Comparison of ENCODE assay signal across 13 cellular contexts in genomic region chr10:71076473-71077142, GRCh38.
DNase-seq lines count a peak whose midpoint lies in the region; ATAC-seq and TF ChIP-seq lines count a peak whose summit lies in the region.
"Had no signal": no experiment of that assay in that cellular context is flagged by ENCODE, and none has a peak within 500 bp of the region (broad histone marks: within the 10 kb centered on the region; RNA-seq: fewer than 3 reads in every experiment).

No MANE protein-coding gene starts in this region.

- H3K36me3 Mint-ChIP-seq in CD8-positive, alpha-beta memory T cell: no peaks in the 10 kb centered on the region
- H3K36me3 Mint-ChIP-seq: stimulated activated naive B cell treated with anti-CD40 and anti-IgM and Interleukin-4, amounts not matched to agents 10 μg/mL and 1 μg/mL and 100 μg/mL, for 72 hours had no signal

- H3K27ac ChIP-seq in esophagus muscularis mucosa (replicated peaks in 1 of 4): no peak overlapping the region
- no peak overlapping the region for H3K27ac ChIP-seq in CD8-positive, alpha-beta memory T cell (ENCODE audit: low read depth, low read length)
- H3K27ac ChIP-seq: adrenal gland had no signal

- CTCF ChIA-PET in CD8-positive, alpha-beta memory T cell (lab: Charles Lee): no interaction called here

- no peaks in the 10 kb centered on the region for H3K9me3 ChIP-seq in esophagus muscularis mucosa
- H3K9me3 ChIP-seq in CD8-positive, alpha-beta memory T cell (ENCODE audit: low read length): no peaks in the 10 kb centered on the region
- H3K9me3 ChIP-seq: adrenal gland, mucosa of descending colon had no signal

- H3K9me3 Mint-ChIP-seq in CD8-positive, alpha-beta memory T cell: no peaks in the 10 kb centered on the region
- H3K9me3 Mint-ChIP-seq: stimulated activated naive B cell treated with anti-CD40 and anti-IgM and Interleukin-4, amounts not matched to agents 10 μg/mL and 1 μg/mL and 100 μg/mL, for 72 hours; T-helper 1 cell treated with Interleukin-12 subunit alpha and Interleukin-12 subunit beta and Interleukin-4 antibody, amounts not matched to agents 30 μg/mL and 1 μg/mL, for 36 hours had no signal

- H3K4me3 ChIP-seq in esophagus muscularis mucosa: no peak overlapping the region
- H3K4me3 ChIP-seq in CD8-positive, alpha-beta memory T cell (ENCODE audit: low read length): no peak overlapping the region
- H3K4me3 ChIP-seq: adrenal gland, mucosa of descending colon had no signal

- TF ChIP-seq CTCF in esophagus muscularis mucosa (IDR thresholded peaks at IDR 0.05) (no peak), GM20000 (IDR thresholded peaks at IDR 0.05; ENCODE audit: extremely low read depth, missing control alignments) (no peak)

- H3K36me3 ChIP-seq in esophagus muscularis mucosa: no peaks in the 10 kb centered on the region
- H3K36me3 ChIP-seq in CD8-positive, alpha-beta memory T cell (ENCODE audit: insufficient read depth, low read length): no peaks in the 10 kb centered on the region
- H3K36me3 ChIP-seq: adrenal gland had no signal

- no peak overlapping the region for H3K4me3 Mint-ChIP-seq in CD8-positive, alpha-beta memory T cell
- H3K4me3 Mint-ChIP-seq: stimulated activated naive B cell treated with anti-CD40 and anti-IgM and Interleukin-4, amounts not matched to agents 10 μg/mL and 1 μg/mL and 100 μg/mL, for 72 hours; T-helper 1 cell treated with Interleukin-12 subunit alpha and Interleukin-12 subunit beta and Interleukin-4 antibody, amounts not matched to agents 30 μg/mL and 1 μg/mL, for 36 hours had no signal

- no peak for TF ChIP-seq EP300 in esophagus muscularis mucosa (IDR thresholded peaks at IDR 0.05)

- DNase-seq in activated effector memory CD4-positive, alpha-beta T cell treated with anti-CD3 and anti-CD28 coated beads, Interleukin-2, amount 50 U/mL, for 16 hours: peak; percentile 41
- DNase-seq in activated effector memory CD4-positive, alpha-beta T cell treated with Interleukin-2 at 50 U/mL for 16 hours: no peak
- DNase-seq in NCI-H2227 (lab: John Stamatoyannopoulos, UW; ENCODE audit: unreplicated experiment) (peak; percentile 86), esophagus muscularis mucosa (ENCODE audit: extremely low spot score) (peak; percentile 55), GM20000 (ENCODE audit: low spot score) (no peak)
- DNase-seq in stimulated activated CD8-positive, alpha-beta memory T cell treated with anti-CD3 and anti-CD28 coated beads, Interleukin-4, amount 100 ng/mL, for 48 hours: peak; percentile 14
- DNase-seq in CD8-positive, alpha-beta memory T cell: no peak
- DNase-seq: HCEC 1CT; mucosa of descending colon; stimulated activated naive B cell treated with anti-CD40 and anti-IgM and Interleukin-4, amounts not matched to agents 10 μg/mL and 1 μg/mL and 100 μg/mL, for 72 hours had no signal

- intact Hi-C loops in esophagus muscularis mucosa (cut with DNase I): no loop called here

- WGBS in esophagus muscularis mucosa: 81% methylated on average over 8 of the region's 8 CpGs

- no peak overlapping the region for H3K27ac Mint-ChIP-seq in CD8-positive, alpha-beta memory T cell
- H3K27ac Mint-ChIP-seq: stimulated activated naive B cell treated with anti-CD40 and anti-IgM and Interleukin-4, amounts not matched to agents 10 μg/mL and 1 μg/mL and 100 μg/mL, for 72 hours; T-helper 1 cell treated with Interleukin-12 subunit alpha and Interleukin-12 subunit beta and Interleukin-4 antibody, amounts not matched to agents 30 μg/mL and 1 μg/mL, for 36 hours had no signal

- peaks cover 2 to 7% of the 10 kb centered on the region in 2 donors for H3K27me3 Mint-ChIP-seq in CD8-positive, alpha-beta memory T cell

- H3K27me3 ChIP-seq in esophagus muscularis mucosa: peaks cover 0 to 4% (median 0%) of the 10 kb centered on the region in 4 donors
- no peaks in the 10 kb centered on the region for H3K27me3 ChIP-seq in CD8-positive, alpha-beta memory T cell (ENCODE audit: insufficient read depth, low read length, poor library complexity, severe bottlenecking)
- H3K27me3 ChIP-seq: adrenal gland had no signal

- no peak for ATAC-seq in HG02610 (IDR thresholded peaks at IDR 0.05; ENCODE audit: unreplicated experiment)
- ATAC-seq: mucosa of descending colon; stimulated activated naive B cell treated with anti-CD40 and anti-IgM and Interleukin-4, amounts not matched to agents 10 μg/mL and 1 μg/mL and 100 μg/mL, for 72 hours had no signal

- no peaks in the 10 kb centered on the region for H3K4me1 Mint-ChIP-seq in CD8-positive, alpha-beta memory T cell

- no peak for TF ChIP-seq POLR2A in esophagus muscularis mucosa (IDR thresholded peaks at IDR 0.05; ENCODE audit: low read depth)

- no peaks in the 10 kb centered on the region for H3K4me1 ChIP-seq in esophagus muscularis mucosa
- H3K4me1 ChIP-seq in CD8-positive, alpha-beta memory T cell (ENCODE audit: insufficient read depth, low read length): no peaks in the 10 kb centered on the region
- H3K4me1 ChIP-seq: adrenal gland had no signal

- POLR2A ChIA-PET in CD8-positive, alpha-beta memory T cell (lab: Charles Lee): no interaction called here

Comparison
In these comparisons a context has a peak if more than half of its experiments do, and no peak if none do; other contexts are left out.
1. DNase-seq: peak in activated effector memory CD4-positive, alpha-beta T cell treated with anti-CD3 and anti-CD28 coated beads, Interleukin-2, amount 50 U/mL, for 16 hours (single experiment), NCI-H2227 (single experiment), esophagus muscularis mucosa (single experiment) and stimulated activated CD8-positive, alpha-beta memory T cell treated with anti-CD3 and anti-CD28 coated beads, Interleukin-4, amount 100 ng/mL, for 48 hours (single experiment); none in activated effector memory CD4-positive, alpha-beta T cell treated with Interleukin-2 at 50 U/mL for 16 hours (single experiment), CD8-positive, alpha-beta memory T cell (0 of 5) and GM20000 (single experiment).